Comparison of ENCODE assay signal across 24 cellular contexts in genomic region chr10:21095073-21095472, GRCh38.
A peak's percentile ranks its signal among the peaks of the same experiment; 100 is the strongest.
DNase-seq lines count a peak whose midpoint lies in the region; ATAC-seq, FAIRE-seq and TF ChIP-seq lines count a peak whose summit lies in the region.
"Had no signal": no experiment of that assay in that cellular context is flagged by ENCODE, and none has a peak within 500 bp of the region (broad histone marks: within the 10 kb centered on the region; RNA-seq: fewer than 3 reads in every experiment).

No MANE protein-coding gene starts in this region.

- H3K36me3 ChIP-seq in Caco-2 (ENCODE audit: control insufficient read depth, insufficient read depth, low read length): no peaks in the 10 kb centered on the region
- H3K36me3 ChIP-seq in K562 (ENCODE audit: control insufficient read depth, insufficient read depth, low read length): no peaks in the 10 kb centered on the region
- no peaks in the 10 kb centered on the region for H3K36me3 ChIP-seq in neural progenitor cell
- H3K36me3 ChIP-seq: BE2C, BLaER1 had no signal

- H2AFZ ChIP-seq in K562 (ENCODE audit: low read depth, low read length): no peak overlapping the region
- H2AFZ ChIP-seq in neural progenitor cell (replicated peaks): no peak overlapping the region

- no peak for ATAC-seq in A549
- no peak for ATAC-seq in K562

- peaks cover 13% of the 10 kb centered on the region for H3K36me3 Mint-ChIP-seq in Caco-2 (ENCODE audit: insufficient read depth, unreplicated experiment)
- peaks cover 20% of the 10 kb centered on the region for H3K36me3 Mint-ChIP-seq in neural progenitor cell
- H3K36me3 Mint-ChIP-seq: CD14-positive monocyte; CD4-positive, alpha-beta memory T cell; CD4-positive, CD25-positive, alpha-beta regulatory T cell; CD8-positive, alpha-beta memory T cell had no signal

- BruUV-seq in Caco-2 (replicated peaks; lab: Mats Ljungman, UMichigan) (no TSS peak), K562 (replicated peaks; lab: Mats Ljungman, UMichigan) (no TSS peak)

- H3K79me2 ChIP-seq in K562 (ENCODE audit: control insufficient read depth, insufficient read depth, low read length) (no peaks in the 10 kb centered on the region), neural progenitor cell (ENCODE audit: low read depth) (peaks cover 72% of the 10 kb centered on the region)

- H3K4me2 ChIP-seq in A549 (no peak overlapping the region), K562 (ENCODE audit: insufficient read depth, low read length) (no peak overlapping the region), neural progenitor cell (no peak overlapping the region)
- H3K4me2 ChIP-seq: BLaER1 had no signal

- CTCF ChIA-PET in A549 (lab: Yijun Ruan, JAX): interaction anchor here (1.0 to 1.2 kb wide), 3 partner anchors 9 to 18 kb away, joined by 3 read pairs; no protein-coding TSS in a partner anchor
- CTCF ChIA-PET in Caco-2 (lab: Charles Lee): no interaction called here
- CTCF ChIA-PET in K562 (lab: Yijun Ruan, JAX; ENCODE audit: low intra/inter-chr PET ratio): no interaction called here

- FAIRE-seq in A549 (lab: Jason Lieb, UNC): no peak
- FAIRE-seq in K562 (lab: Jason Lieb, UNC): no peak
- FAIRE-seq: A204.1, D721Med, G401.6, GM12891, GM19239 had no signal

- TF ChIP-seq RAD21 in A549 (conservative IDR thresholded peaks at IDR 0.05 in 1 of 2, IDR thresholded peaks at IDR 0.05 in 1 of 2) (no peak), K562 (CRISPR knock-in tag; conservative IDR thresholded peaks at IDR 0.05 in 1 of 2, IDR thresholded peaks at IDR 0.05 in 1 of 2) (no peak)

- WGBS in A549 (ENCODE audit: missing lambda C conversion rate): 89% methylated on average over 3 of the region's 3 CpGs
- WGBS in K562 (ENCODE audit: insufficient coverage, low coverage, missing lambda C conversion rate): 37% methylated on average over 3 of the region's 3 CpGs

- H3K4me3 Mint-ChIP-seq in Caco-2 (ENCODE audit: unreplicated experiment): no peak overlapping the region
- H3K4me3 Mint-ChIP-seq in neural progenitor cell: no peak overlapping the region
- H3K4me3 Mint-ChIP-seq: CD14-positive monocyte; CD4-positive, alpha-beta memory T cell; CD4-positive, CD25-positive, alpha-beta regulatory T cell; CD8-positive, alpha-beta memory T cell had no signal

- H3K27ac Mint-ChIP-seq in Caco-2 (ENCODE audit: unreplicated experiment) (peak overlapping the region; percentile 96), neural progenitor cell (peak overlapping the region; percentile 13)
- H3K27ac Mint-ChIP-seq: CD14-positive monocyte; CD4-positive, alpha-beta memory T cell; CD4-positive, CD25-positive, alpha-beta regulatory T cell; CD8-positive, alpha-beta memory T cell had no signal

- POLR2A ChIA-PET in A549 (lab: Yijun Ruan, JAX) (no interaction called here), Caco-2 (lab: Charles Lee) (no interaction called here), K562 (lab: Yijun Ruan, JAX) (interaction anchor here (1.2 to 2.6 kb wide), 3 partner anchors 10 to 43 kb away, joined by 3 to 7 read pairs (median 3); no protein-coding TSS in a partner anchor)

- H3K9ac ChIP-seq in K562 (ENCODE audit: insufficient read depth in 1 of 2, low read depth in 2 of 2, low read length in 2 of 2): no peak overlapping the region
- no peak overlapping the region for H3K9ac ChIP-seq in neural progenitor cell
- H3K9ac ChIP-seq: BLaER1 had no signal

- no peaks in the 10 kb centered on the region for H3K27me3 ChIP-seq in Caco-2 (replicated peaks; ENCODE audit: control insufficient read depth, insufficient read depth, low read length)
- no peaks in the 10 kb centered on the region for H3K27me3 ChIP-seq in K562 (ENCODE audit: control insufficient read depth in 2 of 2, insufficient read depth in 2 of 2, low read length in 2 of 2)
- H3K27me3 ChIP-seq in neural progenitor cell: no peaks in the 10 kb centered on the region
- H3K27me3 ChIP-seq: BE2C, BLaER1 had no signal

- intact Hi-C loops in Caco-2 (cut with micrococcal nuclease; ENCODE audit: unreplicated experiment): loop anchor here (5.0 kb wide), 2 partner anchors 177 to 432 kb away; partner anchors contain the start of gene SKIDA1
- intact Hi-C loops in K562 (cut with micrococcal nuclease): loop anchor here (5.0 kb wide), 1 partner anchor 72 kb away; no protein-coding TSS in a partner anchor

- H3K27me3 Mint-ChIP-seq in Caco-2 (ENCODE audit: insufficient read depth, unreplicated experiment): no peaks in the 10 kb centered on the region
- H3K27me3 Mint-ChIP-seq in neural progenitor cell (ENCODE audit: insufficient read depth, low read depth): no peaks in the 10 kb centered on the region
- H3K27me3 Mint-ChIP-seq: CD4-positive, alpha-beta memory T cell; CD4-positive, CD25-positive, alpha-beta regulatory T cell had no signal

- no peak for TF ChIP-seq EP300 in A549 (IDR thresholded peaks at IDR 0.05)
- no peak for TF ChIP-seq EP300 in K562 (IDR thresholded peaks at IDR 0.05; ENCODE audit: low read length)

- H3K9me1 ChIP-seq in K562 (ENCODE audit: control insufficient read depth, insufficient read depth, low read length): no peaks in the 10 kb centered on the region

- H3K9me3 ChIP-seq in A549 (no peaks in the 10 kb centered on the region), Caco-2 (0 out of 2 replicates have a peak, but pooled peaks cover 3% of the 10 kb centered on the region), K562 (replicated peaks; ENCODE audit: control insufficient read depth, insufficient read depth, low read depth, low read length) (no peaks in the 10 kb centered on the region), neural progenitor cell (ENCODE audit: low read depth) (no peaks in the 10 kb centered on the region)
- H3K9me3 ChIP-seq: BE2C, BLaER1 had no signal

- H4K20me1 ChIP-seq in K562 (replicated peaks; ENCODE audit: control insufficient read depth, insufficient read depth, low read length) (no peaks in the 10 kb centered on the region), neural progenitor cell (ENCODE audit: low read depth) (no peaks in the 10 kb centered on the region)
- H4K20me1 ChIP-seq: BLaER1 had no signal

- H3K4me1 Mint-ChIP-seq in Caco-2 (ENCODE audit: low read depth, unreplicated experiment) (peaks cover 43% of the 10 kb centered on the region), neural progenitor cell (peaks cover 46% of the 10 kb centered on the region)
- H3K4me1 Mint-ChIP-seq: CD14-positive monocyte had no signal

- H3K4me3 ChIP-seq in A549: no peak overlapping the region
- H3K4me3 ChIP-seq in Caco-2 (ENCODE audit: low read depth, low read length): no peak overlapping the region
- H3K4me3 ChIP-seq in K562: no peak overlapping the region
- no peak overlapping the region for H3K4me3 ChIP-seq in neural progenitor cell
- H3K4me3 ChIP-seq: BLaER1 had no signal

- TF ChIP-seq POLR2A in A549 (IDR thresholded peaks at IDR 0.05; ENCODE audit: low read length) (no peak), K562 (conservative IDR thresholded peaks at IDR 0.05) (no peak)

- DNase-seq in A549 (ENCODE audit: low read depth in 1 of 2, low spot score in 1 of 2) (no peak), Caco-2 (no peak), K562 (ENCODE audit: extremely low read depth in 1 of 4, low spot score in 3 of 4) (no peak), neural progenitor cell (ENCODE audit: low spot score) (no peak), germinal center (ENCODE audit: low spot score) (no peak), NCI-H510A treated with DMSO at 0.1 percent for 48 hours (lab: John Stamatoyannopoulos, UW) (no peak), AML-193 (lab: John Stamatoyannopoulos, UW) (no peak)
- DNase-seq: 8988T; BE2C; C1 segment of cervical spinal cord; Calu3; CD4-positive, alpha-beta memory T cell; CD4-positive, CD25-positive, alpha-beta regulatory T cell; CD8-positive, alpha-beta memory T cell; COR-L47; DMS79 treated with DMSO at 0.1 percent for 48 hours; GF-D8 had no signal

- H3K27ac ChIP-seq in A549 (peak overlapping the region; percentile 24 to 80; a peak in 4 of 6 replicates), K562 (ENCODE audit: extremely low read depth, low read depth, low read length) (no peak overlapping the region), neural progenitor cell (no peak overlapping the region)
- H3K27ac ChIP-seq: BLaER1 had no signal

- in situ Hi-C loops in K562 (cut with MboI): no loop called here

- H3K9me3 Mint-ChIP-seq in Caco-2 (ENCODE audit: unreplicated experiment) (no peaks in the 10 kb centered on the region), neural progenitor cell (peaks cover 8% of the 10 kb centered on the region)

- TF ChIP-seq CTCF in A549 (IDR thresholded peaks at IDR 0.05): no peak
- TF ChIP-seq CTCF in Caco-2 (IDR thresholded peaks at IDR 0.05; ENCODE audit: insufficient read depth in 1 of 2, low read depth in 1 of 2, low read length in 1 of 2, severe bottlenecking in 1 of 2, unreplicated experiment in 1 of 2): no peak
- no peak for TF ChIP-seq CTCF in K562 (IDR thresholded peaks at IDR 0.05 in 2 of 3, conservative IDR thresholded peaks at IDR 0.05 in 1 of 3; ENCODE audit: insufficient read depth in 2 of 3, low read depth in 1 of 3, low read length in 3 of 3)
- no peak for TF ChIP-seq CTCF in neural progenitor cell (IDR thresholded peaks at IDR 0.05)

- peaks cover 44% of the 10 kb centered on the region for H3K4me1 ChIP-seq in A549
- H3K4me1 ChIP-seq in Caco-2: peaks cover 26% of the 10 kb centered on the region
- H3K4me1 ChIP-seq in K562 (replicated peaks in 1 of 2; ENCODE audit: control insufficient read depth in 2 of 2, insufficient read depth in 2 of 2, low read length in 2 of 2): peaks cover 3 to 36% of the 10 kb centered on the region in 2 experiments; a peak in 4 of 5 replicates
- peaks cover 10% of the 10 kb centered on the region for H3K4me1 ChIP-seq in neural progenitor cell
- H3K4me1 ChIP-seq: BE2C had no signal

- peaks cover 5% of the 10 kb centered on the region for H3F3A ChIP-seq in neural progenitor cell (ENCODE audit: low read depth)

TF ChIP-seq in A549, 52 proteins besides CTCF, POLR2A, EP300 and RAD21 (continues in another document):
- TF ChIP-seq RCOR1 (IDR thresholded peaks at IDR 0.05; ENCODE audit: low read depth, low read length) (no peak), FOSB (CRISPR knock-in tag; IDR thresholded peaks at IDR 0.05) (no peak), NR3C1 (IDR thresholded peaks at IDR 0.05) (no peak)

TF ChIP-seq in K562, 482 proteins besides CTCF, POLR2A, EP300 and RAD21 (continues in another document):
- TF ChIP-seq FUS (optimal IDR thresholded peaks at IDR 0.05; ENCODE audit: low read depth, low read length) (no peak), SMAD2 (IDR thresholded peaks at IDR 0.05; ENCODE audit: low read depth, low read length) (no peak)

Comparison
In these comparisons a context has a peak if more than half of its experiments do, and no peak if none do; other contexts are left out.
1. H3K27ac ChIP-seq: peak in A549 (2 of 2); none in K562 (single experiment) and neural progenitor cell (single experiment).